In genomic region chr15:45914425-45914824, GRCh38 we compare ENCODE assay signal across 24 cellular contexts.
"Had no signal": no experiment of that assay in that cellular context is flagged by ENCODE, and none has a peak within 500 bp of the region (broad histone marks: within the 10 kb centered on the region; RNA-seq: fewer than 3 reads in every experiment).

No MANE protein-coding gene starts in this region.

- H3K27me3 ChIP-seq: ascending aorta, breast epithelium, esophagus muscularis mucosa had no signal

- H3K36me3 ChIP-seq: ascending aorta, breast epithelium, esophagus muscularis mucosa had no signal

- H3K9me3 ChIP-seq: ascending aorta, breast epithelium had no signal

- H3K4me3 ChIP-seq: ascending aorta, breast epithelium, coronary artery, esophagus muscularis mucosa had no signal

- DNase-seq: activated CD4-positive, alpha-beta memory T cell treated with anti-CD3 and anti-CD28 coated beads, Interleukin-2, amount 10 ng/mL, durations not matched to agents 7 days and 5 days; activated CD4-positive, alpha-beta T cell treated with anti-CD3 and anti-CD28 coated beads for 36 hours; activated CD4-positive, alpha-beta T cell treated with anti-CD3 and anti-CD28 coated beads, Interleukin-2, amount 10 ng/mL, durations not matched to agents 7 days and 5 days; activated CD4-positive, alpha-beta T cell treated with anti-CD3 and anti-CD28 coated beads, Interleukin-2, amount 50 U/mL, for 4 hours; activated CD4-positive, CD25-positive, alpha-beta regulatory T cell; activated CD4-positive, CD25-positive, alpha-beta regulatory T cell treated with anti-CD3 and anti-CD28 coated beads, Interleukin-2, amount 50 U/mL, for 72 hours; activated CD8-positive, alpha-beta memory T cell treated with anti-CD3 and anti-CD28 coated beads, Interleukin-2, amount 50 U/mL, for 48 hours; activated gamma-delta T cell; activated naive CD4-positive, alpha-beta T cell; activated naive CD4-positive, alpha-beta T cell treated with anti-CD3 and anti-CD28 coated beads, Interleukin-2, amount 10 ng/mL, durations not matched to agents 7 days and 5 days; activated naive CD8-positive, alpha-beta T cell treated with anti-CD3 and anti-CD28 coated beads, Interleukin-2, amount 10 ng/mL, durations not matched to agents 7 days and 5 days; activated T-cell treated with anti-CD3 and anti-CD28 coated beads for 4 hours; activated T-cell treated with anti-CD3 and anti-CD28 coated beads, Interleukin-2, amount 50 U/mL, for 24 hours; activated T-cell treated with anti-CD3 and anti-CD28 coated beads, Interleukin-2, amount 50 U/mL, for 72 hours; effector CD8-positive, alpha-beta T cell; erythroblast; foreskin melanocyte; head of caudate nucleus; T-helper 2 cell had no signal

- ATAC-seq: activated CD4-positive, alpha-beta T cell treated with anti-CD3 and anti-CD28 coated beads for 36 hours; activated naive CD4-positive, alpha-beta T cell treated with anti-CD3 and anti-CD28 coated beads, Interleukin-2, amount 50 U/mL, for 72 hours; activated T-cell treated with anti-CD3 and anti-CD28 coated beads, Interleukin-2, amount 50 U/mL, for 72 hours had no signal

- H3K4me1 ChIP-seq: ascending aorta, breast epithelium had no signal

- H3K27ac ChIP-seq: ascending aorta, breast epithelium, coronary artery, esophagus muscularis mucosa had no signal
